ENCODE assay signal across 1 cellular context in genomic region chr21:29514652-29515247, GRCh38.
TF ChIP-seq lines count a peak whose summit lies in the region.

No MANE protein-coding gene starts in this region.

TF ChIP-seq in K562, 482 proteins besides CTCF, POLR2A, EP300 and RAD21 (continued from another document):
- TF ChIP-seq E2F5 (CRISPR knock-in tag; IDR thresholded peaks at IDR 0.05) (no peak), ZNF165 (CRISPR knock-in tag; IDR thresholded peaks at IDR 0.05; ENCODE audit: borderline replicate concordance) (no peak), DPF2 (IDR thresholded peaks at IDR 0.05) (no peak), YY1 (IDR thresholded peaks at IDR 0.05; ENCODE audit: borderline replicate concordance in 1 of 3, control insufficient read depth in 1 of 3, extremely low read depth in 1 of 3, insufficient read depth in 3 of 3, insufficient read length in 1 of 3, insufficient replicate concordance in 2 of 3, low read depth in 1 of 3, low read length in 2 of 3) (no peak), CBX5 (IDR thresholded peaks at IDR 0.05; ENCODE audit: borderline replicate concordance, low read depth) (0 out of 2 replicates have a peak, but pooled peaks have one; percentile 13), HSF4 (CRISPR knock-in tag; IDR thresholded peaks at IDR 0.05; ENCODE audit: borderline replicate concordance) (no peak), FOXA1 (IDR thresholded peaks at IDR 0.05; ENCODE audit: borderline replicate concordance) (no peak), ZNF785 (CRISPR knock-in tag; IDR thresholded peaks at IDR 0.05) (no peak), ZNF707 (CRISPR knock-in tag; conservative IDR thresholded peaks at IDR 0.05) (no peak), KLF16 (IDR thresholded peaks at IDR 0.05) (no peak), KAT7 (CRISPR knock-in tag; IDR thresholded peaks at IDR 0.05; ENCODE audit: borderline replicate concordance) (no peak), CEBPB (tag; IDR thresholded peaks at IDR 0.05) (no peak)
